Comparison of ENCODE assay signal across 11 cellular contexts in genomic region chr14:96246535-96246839, GRCh38.
DNase-seq lines count a peak whose midpoint lies in the region; ATAC-seq and TF ChIP-seq lines count a peak whose summit lies in the region.
"Had no signal": no experiment of that assay in that cellular context is flagged by ENCODE, and none has a peak within 500 bp of the region (broad histone marks: within the 10 kb centered on the region; RNA-seq: fewer than 3 reads in every experiment).

No MANE protein-coding gene starts in this region.

- peak; percentile 94 for DNase-seq in AG04449 (ENCODE audit: low read depth, low spot score)
- peak; percentile 48 for DNase-seq in HK-2 (ENCODE audit: unreplicated experiment)
- peak; percentile 74 for DNase-seq in T1000 (lab: John Stamatoyannopoulos, UW)
- peak; percentile 99 for DNase-seq in iris pigment epithelial cell (ENCODE audit: low read depth)
- no peak for DNase-seq in activated T-cell treated with anti-CD3 and anti-CD28 coated beads for 4 hours
- DNase-seq in KBM-7, result no peak
- DNase-seq in HEK293T (ENCODE audit: extremely low spot score), result no peak
- DNase-seq: CD4-positive, alpha-beta memory T cell; heart right ventricle; Karpas-422 had no signal

- POLR2A ChIA-PET in AG04449 (lab: Yijun Ruan, JAX) (interaction anchor here (0.6 to 1.3 kb wide), 5 partner anchors 9 to 99 kb away, joined by 3 to 5 read pairs (median 3); partner anchors contain the start of genes BDKRB1 and BDKRB2), HEK293T (lab: Yijun Ruan, JAX) (no interaction called here)

- no peak for ATAC-seq in HG03025 (IDR thresholded peaks at IDR 0.05; ENCODE audit: low FRiP score, unreplicated experiment)

- CTCF ChIA-PET in AG04449 (lab: Yijun Ruan, JAX), result interaction anchor here (0.7 to 2.0 kb wide), 7 partner anchors 9 to 146 kb away, joined by 3 to 12 read pairs (median 4); partner anchors contain the start of gene BDKRB1
- CTCF ChIA-PET in HEK293T (lab: Yijun Ruan, JAX), result no interaction called here

- no peak overlapping the region for H3K4me3 ChIP-seq in AG04449 (ENCODE audit: low read depth, low read length)
- H3K4me3 ChIP-seq: heart right ventricle had no signal

- TF ChIP-seq CTCF in AG04449 (IDR thresholded peaks at IDR 0.05; ENCODE audit: insufficient read depth, low read length, missing control alignments), result no peak

- in situ Hi-C loops in KBM-7 (cut with MboI; ENCODE audit: low pct_unique_long_range_greater_than_20kb, low sequenced_read_pairs), result no loop called here

TF ChIP-seq in HEK293T, 16 proteins besides CTCF, POLR2A, EP300 and RAD21:
- TF ChIP-seq FOXA1 (IDR thresholded peaks at IDR 0.05) (no peak), L3MBTL2 (conservative IDR thresholded peaks at IDR 0.05) (no peak), CTBP1 (IDR thresholded peaks at IDR 0.05; ENCODE audit: borderline replicate concordance) (no peak), TARDBP (IDR thresholded peaks at IDR 0.05) (no peak)

Comparison
In these comparisons a context has a peak if more than half of its experiments do, and no peak if none do; other contexts are left out.
1. DNase-seq: peak in AG04449 (single experiment), HK-2 (single experiment), T1000 (single experiment) and iris pigment epithelial cell (single experiment); none in activated T-cell treated with anti-CD3 and anti-CD28 coated beads for 4 hours (single experiment), KBM-7 (single experiment) and HEK293T (single experiment).